Comparison of ENCODE assay signal across 8 cellular contexts in genomic region chr2:13006829-13007715, GRCh38.
A peak's percentile ranks its signal among the peaks of the same experiment; 100 is the strongest.
DNase-seq lines count a peak whose midpoint lies in the region; ATAC-seq lines count a peak whose summit lies in the region.

No MANE protein-coding gene starts in this region.

- peaks cover 2% of the 10 kb centered on the region for H3K4me1 Mint-ChIP-seq in activated CD4-positive, alpha-beta T cell treated with anti-CD3 and anti-CD28 coated beads, Interleukin-2, amount 10 ng/mL, durations not matched to agents 7 days and 5 days

- ATAC-seq in GM18873 (IDR thresholded peaks at IDR 0.05; ENCODE audit: low FRiP score, unreplicated experiment) (peak; percentile 77), HG03175 (IDR thresholded peaks at IDR 0.05; ENCODE audit: unreplicated experiment) (peak; percentile 74)

- no peaks in the 10 kb centered on the region for H3K9me3 Mint-ChIP-seq in activated CD4-positive, alpha-beta T cell treated with anti-CD3 and anti-CD28 coated beads, Interleukin-2, amount 10 ng/mL, durations not matched to agents 7 days and 5 days

- peaks cover 26% of the 10 kb centered on the region for H3K27me3 Mint-ChIP-seq in activated CD4-positive, alpha-beta T cell treated with anti-CD3 and anti-CD28 coated beads, Interleukin-2, amount 10 ng/mL, durations not matched to agents 7 days and 5 days

- POLR2A ChIA-PET in activated CD4-positive, alpha-beta T cell treated with anti-CD3 and anti-CD28 coated beads, Interleukin-2, amount 10 ng/mL, durations not matched to agents 7 days and 5 days (lab: Charles Lee): no interaction called here

- no peaks in the 10 kb centered on the region for H3K36me3 Mint-ChIP-seq in activated CD4-positive, alpha-beta T cell treated with anti-CD3 and anti-CD28 coated beads, Interleukin-2, amount 10 ng/mL, durations not matched to agents 7 days and 5 days (ENCODE audit: low read depth)

- DNase-seq in AG08395 (ENCODE audit: low spot score) (peak; percentile 77), NCI-H524 treated with DMSO at 0.1 percent for 48 hours (lab: John Stamatoyannopoulos, UW) (peak; percentile 47), dermis microvascular lymphatic vessel endothelial cell (ENCODE audit: low read depth in 2 of 2) (peak; percentile 60 to 80), lung microvascular endothelial cell (ENCODE audit: low read depth in 2 of 2) (peak; percentile 75 to 78)
- peak; percentile 74 for DNase-seq in activated CD4-positive, alpha-beta T cell treated with anti-CD3 and anti-CD28 coated beads, Interleukin-2, amount 10 ng/mL, durations not matched to agents 7 days and 5 days
- peak; percentile 11 for DNase-seq in stimulated activated CD8-positive, alpha-beta memory T cell treated with anti-CD3 and anti-CD28 coated beads, Interleukin-12 subunit alpha, Interleukin-12 subunit beta, amount 100 ng/mL, for 24 hours (ENCODE audit: extremely low read depth)

- CTCF ChIA-PET in activated CD4-positive, alpha-beta T cell treated with anti-CD3 and anti-CD28 coated beads, Interleukin-2, amount 10 ng/mL, durations not matched to agents 7 days and 5 days (lab: Charles Lee): interaction anchor here (1.2 to 1.9 kb wide), 8 partner anchors 14 to 1178 kb away, joined by 3 to 7 read pairs (median 4); partner anchors contain the start of gene TRIB2

- no peak overlapping the region for H3K4me3 Mint-ChIP-seq in activated CD4-positive, alpha-beta T cell treated with anti-CD3 and anti-CD28 coated beads, Interleukin-2, amount 10 ng/mL, durations not matched to agents 7 days and 5 days

- no peak overlapping the region for H3K27ac Mint-ChIP-seq in activated CD4-positive, alpha-beta T cell treated with anti-CD3 and anti-CD28 coated beads, Interleukin-2, amount 10 ng/mL, durations not matched to agents 7 days and 5 days

Comparison
In these comparisons a context has a peak if more than half of its experiments do, and no peak if none do; other contexts are left out.
1. Peak in every context shown above with its lines: DNase-seq and ATAC-seq.
2. DNase-seq: peak in every context shown above with its lines; median percentile 77 in AG08395; 76 in lung microvascular endothelial cell; 74 in activated CD4-positive, alpha-beta T cell treated with anti-CD3 and anti-CD28 coated beads, Interleukin-2, amount 10 ng/mL, durations not matched to agents 7 days and 5 days; 70 in dermis microvascular lymphatic vessel endothelial cell; 47 in NCI-H524 treated with DMSO at 0.1 percent for 48 hours; 11 in stimulated activated CD8-positive, alpha-beta memory T cell treated with anti-CD3 and anti-CD28 coated beads, Interleukin-12 subunit alpha, Interleukin-12 subunit beta, amount 100 ng/mL, for 24 hours.